ENCODE assay signal across 24 cellular contexts in the genomic region with DNA sequence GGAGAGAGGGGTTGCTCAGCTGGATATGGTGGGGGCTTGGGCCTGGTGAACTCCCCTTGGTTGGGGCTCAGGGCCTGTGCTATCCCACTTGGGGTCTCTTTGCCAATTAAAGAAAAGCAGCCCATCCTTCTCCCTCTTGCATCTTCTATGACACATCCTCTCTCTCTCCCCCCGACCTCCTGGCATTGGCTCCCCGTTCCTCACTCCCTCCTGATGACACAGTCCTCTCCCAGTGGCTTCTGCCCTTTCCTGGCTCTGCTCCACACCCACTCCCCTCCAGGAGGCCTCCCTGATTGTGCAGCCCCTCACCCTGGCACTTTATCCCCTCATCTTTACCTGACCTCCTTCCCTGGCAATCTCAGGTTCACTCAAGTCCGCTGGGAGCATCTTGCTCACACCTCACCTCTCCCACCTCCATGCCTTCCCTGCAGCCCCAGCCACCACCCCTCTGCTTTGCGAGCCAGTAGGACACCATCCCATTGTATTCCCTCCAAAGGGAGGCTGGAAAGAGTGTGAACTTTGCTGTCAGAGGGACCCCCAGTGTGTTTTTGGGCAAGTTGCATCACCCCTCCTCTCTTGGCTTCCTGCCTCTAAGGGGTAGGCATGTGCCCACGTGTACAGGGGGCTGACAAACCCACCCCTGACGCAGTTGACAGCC. TPM values are rescaled to one million over a fixed set of nuclear protein-coding genes. Genes with fewer than 3 reads are reported as not detected.
DNase-seq lines count a peak whose midpoint lies in the region; ATAC-seq and TF ChIP-seq lines count a peak whose summit lies in the region.
"Had no signal": no experiment of that assay in that cellular context is flagged by ENCODE, and none has a peak within 500 bp of the region (broad histone marks: within the 10 kb centered on the region; RNA-seq: fewer than 3 reads in every experiment).

No MANE protein-coding gene starts in this region.

- H3K27ac ChIP-seq in SJCRH30 (peak overlapping the region; percentile 91), mesodermal cell (ENCODE audit: low read depth, low read length, severe bottlenecking) (peak overlapping the region; percentile 61)
- H3K27ac ChIP-seq: gastroesophageal sphincter, lower lobe of right lung, parathyroid adenoma, right lobe of liver had no signal

- no peaks in the 10 kb centered on the region for H3K9me3 Mint-ChIP-seq in type B pancreatic cell
- H3K9me3 Mint-ChIP-seq: activated CD4-positive, alpha-beta memory T cell treated with anti-CD3 and anti-CD28 coated beads, Interleukin-2, amount 10 ng/mL, durations not matched to agents 7 days and 5 days; stimulated activated effector memory CD8-positive, alpha-beta T cell treated with anti-CD3 and anti-CD28 coated beads, Interleukin-12 subunit alpha, Interleukin-12 subunit beta, amount 100 ng/mL, for 72 hours had no signal

- intact Hi-C loops in Right ventricle myocardium inferior (cut with DNase I) (no loop called here), cardiac septum (cut with DNase I) (no loop called here)

- H3K4me3 ChIP-seq in SJCRH30 (no peak overlapping the region), mesodermal cell (ENCODE audit: extremely low read depth, insufficient read depth, low read length, poor library complexity, severe bottlenecking) (no peak overlapping the region)
- H3K4me3 ChIP-seq: BLaER1 treated with 17β-estradiol and CSF1 and Interleukin-3, amounts not matched to agents 10 nM and 100 nM; gastroesophageal sphincter; lower lobe of right lung; right lobe of liver; suprapubic skin had no signal

- peaks cover 30% of the 10 kb centered on the region for H3K4me1 Mint-ChIP-seq in type B pancreatic cell (ENCODE audit: unreplicated experiment)

- H3K27me3 Mint-ChIP-seq in type B pancreatic cell = peaks cover 2% of the 10 kb centered on the region

- H3K36me3 ChIP-seq in SJCRH30 (peaks cover 65% of the 10 kb centered on the region), mesodermal cell (ENCODE audit: control insufficient read depth, insufficient read depth, low read length) (no peaks in the 10 kb centered on the region)
- H3K36me3 ChIP-seq: BLaER1 treated with 17β-estradiol and CSF1 and Interleukin-3, amounts not matched to agents 10 nM and 100 nM; gastroesophageal sphincter; lower lobe of right lung; right lobe of liver; suprapubic skin had no signal

- no peak for ATAC-seq in Right ventricle myocardium inferior
- no peak for ATAC-seq in GM21737 (IDR thresholded peaks at IDR 0.05; ENCODE audit: unreplicated experiment)
- ATAC-seq: esophagus mucosa; gastroesophageal sphincter; lower lobe of right lung; right lobe of liver; stimulated activated effector memory CD8-positive, alpha-beta T cell treated with anti-CD3 and anti-CD28 coated beads, Interleukin-12 subunit alpha, Interleukin-12 subunit beta, amount 100 ng/mL, for 72 hours had no signal

- DNase-seq in Right ventricle myocardium inferior (ENCODE audit: missing footprints) = peak; percentile 15
- DNase-seq in cardiac septum (ENCODE audit: low spot score) = no peak
- no peak for DNase-seq in SJCRH30
- no peak for DNase-seq in type B pancreatic cell (ENCODE audit: extremely low spot score, unreplicated experiment)
- no peak for DNase-seq in NCI-H187 (lab: John Stamatoyannopoulos, UW)
- DNase-seq in amygdala (lab: John Stamatoyannopoulos, UW) = no peak
- DNase-seq: activated CD4-positive, alpha-beta memory T cell treated with anti-CD3 and anti-CD28 coated beads, Interleukin-2, amount 10 ng/mL, durations not matched to agents 7 days and 5 days; activated gamma-delta T cell; activated T-cell treated with anti-CD3 and anti-CD28 coated beads for 4 hours; GDM1; Kasumi-1; lower lobe of right lung; right lobe of liver; SIG-M5; T-helper 2 cell had no signal

- no peaks in the 10 kb centered on the region for H3K9me3 ChIP-seq in SJCRH30 (replicated peaks)
- no peaks in the 10 kb centered on the region for H3K9me3 ChIP-seq in mesodermal cell (ENCODE audit: control insufficient read depth, low read length)
- H3K9me3 ChIP-seq: BLaER1 treated with 17β-estradiol and CSF1 and Interleukin-3, amounts not matched to agents 10 nM and 100 nM; gastroesophageal sphincter; lower lobe of right lung; right lobe of liver; suprapubic skin had no signal

- WGBS in mesodermal cell (ENCODE audit: insufficient coverage in 2 of 2), 2 experiments = 62 to 74% methylated on average over 4 to 5 of the region's 6 CpGs

- peaks cover 65% of the 10 kb centered on the region for H3K4me1 ChIP-seq in SJCRH30
- H3K4me1 ChIP-seq in mesodermal cell (ENCODE audit: control insufficient read depth, insufficient read depth, low read length, poor library complexity, severe bottlenecking) = peaks cover 60% of the 10 kb centered on the region
- H3K4me1 ChIP-seq: right lobe of liver had no signal

- H3K36me3 Mint-ChIP-seq in type B pancreatic cell = no peaks in the 10 kb centered on the region
- H3K36me3 Mint-ChIP-seq: stimulated activated effector memory CD8-positive, alpha-beta T cell treated with anti-CD3 and anti-CD28 coated beads, Interleukin-12 subunit alpha, Interleukin-12 subunit beta, amount 100 ng/mL, for 72 hours had no signal

- no peak for TF ChIP-seq CTCF in type B pancreatic cell (conservative IDR thresholded peaks at IDR 0.05)

- H3K27ac Mint-ChIP-seq in type B pancreatic cell = peak overlapping the region; percentile 75
- H3K27ac Mint-ChIP-seq: activated CD4-positive, alpha-beta memory T cell treated with anti-CD3 and anti-CD28 coated beads, Interleukin-2, amount 10 ng/mL, durations not matched to agents 7 days and 5 days; stimulated activated effector memory CD8-positive, alpha-beta T cell treated with anti-CD3 and anti-CD28 coated beads, Interleukin-12 subunit alpha, Interleukin-12 subunit beta, amount 100 ng/mL, for 72 hours had no signal

- no peaks in the 10 kb centered on the region for H3K27me3 ChIP-seq in SJCRH30
- H3K27me3 ChIP-seq: BLaER1 treated with 17β-estradiol and CSF1 and Interleukin-3, amounts not matched to agents 10 nM and 100 nM; gastroesophageal sphincter; right lobe of liver; suprapubic skin had no signal

- H3K4me3 Mint-ChIP-seq in type B pancreatic cell = no peak overlapping the region
- H3K4me3 Mint-ChIP-seq: activated CD4-positive, alpha-beta memory T cell treated with anti-CD3 and anti-CD28 coated beads, Interleukin-2, amount 10 ng/mL, durations not matched to agents 7 days and 5 days; stimulated activated effector memory CD8-positive, alpha-beta T cell treated with anti-CD3 and anti-CD28 coated beads, Interleukin-12 subunit alpha, Interleukin-12 subunit beta, amount 100 ng/mL, for 72 hours had no signal

RNA-seq across cellular contexts. Expression of a gene that starts 10.7 kb away (rescaled TPM):
- total RNA-seq in Right ventricle myocardium inferior (not detected), cardiac septum (1.2 TPM), type B pancreatic cell (ENCODE audit: low replicate concordance) (23.1 and 65.1 TPM in 2 replicates)
- total RNA-seq in SJCRH30 (2014; rRNA removed; shearing (Covaris generic)) = 45.7 and 49.0 TPM in 2 replicates
- 1.1 TPM for polyA plus RNA-seq in mesodermal cell (2013, experiment 1 of 2)
- 0.81 TPM for polyA plus RNA-seq in mesodermal cell (2013, experiment 2 of 2)
- total RNA-seq: activated CD4-positive, alpha-beta memory T cell treated with anti-CD3 and anti-CD28 coated beads, Interleukin-2, amount 10 ng/mL, durations not matched to agents 7 days and 5 days; OCI-LY7 had no signal

RNA-seq across cellular contexts. Expression of a gene that starts 51.9 kb away (rescaled TPM):
- total RNA-seq in Right ventricle myocardium inferior (not detected), cardiac septum (1.2 TPM), type B pancreatic cell (ENCODE audit: low replicate concordance) (125 and 293 TPM in 2 replicates)
- 1.5 and 2.8 TPM in 2 replicates for total RNA-seq in SJCRH30 (2014; rRNA removed; shearing (Covaris generic))
- 3.2 TPM for polyA plus RNA-seq in mesodermal cell (2013, experiment 1 of 2)
- polyA plus RNA-seq in mesodermal cell (2013, experiment 2 of 2) = 1.4 TPM
- total RNA-seq: OCI-LY7 had no signal

Comparison
In these comparisons a context has a peak if more than half of its experiments do, and no peak if none do; other contexts are left out.
1. RNA of a gene that starts 10.7 kb away (total RNA-seq): 45.7 to 49.0 TPM in SJCRH30 and 23.1 to 65.1 TPM in type B pancreatic cell; 1.2 TPM in cardiac septum (single experiment) and not detected in Right ventricle myocardium inferior (single experiment); every median in the first group is over 10 times any median in the second.
2. RNA of a gene that starts 51.9 kb away (total RNA-seq): 125 to 293 TPM in type B pancreatic cell; 1.5 to 2.8 TPM in SJCRH30, 1.2 TPM in cardiac septum (single experiment) and not detected in Right ventricle myocardium inferior (single experiment); every median in the first group is over 10 times any median in the second.